Comparison of ENCODE assay signal across 1 cellular context in genomic region chr6:70375882-70376281, GRCh38.
TF ChIP-seq lines count a peak whose summit lies in the region.

No MANE protein-coding gene starts in this region.

TF ChIP-seq in GM23338, 12 proteins besides CTCF, POLR2A, EP300 and RAD21 (continued from another document):
- no peak for TF ChIP-seq ZNF462 (CRISPR knock-in tag; IDR thresholded peaks at IDR 0.05)
- no peak for TF ChIP-seq EZH2 (IDR thresholded peaks at IDR 0.05; ENCODE audit: low read depth, unreplicated experiment)
- TF ChIP-seq EZH2phosphoT487 (IDR thresholded peaks at IDR 0.05; ENCODE audit: unreplicated experiment), result no peak
- no peak for TF ChIP-seq REST (IDR thresholded peaks at IDR 0.05; ENCODE audit: unreplicated experiment)
